Comparison of ENCODE assay signal across 1 cellular context in genomic region chr20:49185071-49185757, GRCh38.
TF ChIP-seq lines count a peak whose summit lies in the region.

No MANE protein-coding gene starts in this region.

TF ChIP-seq in HepG2, 621 proteins besides CTCF, POLR2A, EP300 and RAD21 (continued from another document and continues in another):
- TF ChIP-seq AHDC1 (CRISPR knock-in tag; IDR thresholded peaks at IDR 0.05; ENCODE audit: borderline replicate concordance) (peak; percentile 67; the same call in 1 of the 2 replicates), KLF12 (CRISPR knock-in tag; IDR thresholded peaks at IDR 0.05; ENCODE audit: borderline replicate concordance) (peak; percentile 51; the same call in 1 of the 2 replicates), NR2F6 (IDR thresholded peaks at IDR 0.05) (no peak), NR2F6 (CRISPR knock-in tag; IDR thresholded peaks at IDR 0.05) (0 out of 2 replicates have a peak, but pooled peaks have one; percentile 32), SAP130 (CRISPR knock-in tag; IDR thresholded peaks at IDR 0.05; ENCODE audit: low read depth) (peak; percentile 93), TAF1 (CRISPR knock-in tag; IDR thresholded peaks at IDR 0.05) (no peak), NR3C1 (CRISPR knock-in tag; IDR thresholded peaks at IDR 0.05) (no peak), ZNF282 (IDR thresholded peaks at IDR 0.05; ENCODE audit: partially characterized antibody) (no peak), ZNF646 (CRISPR knock-in tag; IDR thresholded peaks at IDR 0.05) (peak; percentile 68; the same call in 1 of the 2 replicates), BCL6 (CRISPR knock-in tag; IDR thresholded peaks at IDR 0.05) (peak; percentile 54), ATF7-NPFF (CRISPR knock-in tag; IDR thresholded peaks at IDR 0.05; ENCODE audit: low read depth) (no peak), RBFOX2 (IDR thresholded peaks at IDR 0.05; ENCODE audit: low read depth, low read length) (peak; percentile 48; the same call in 1 of the 2 replicates), ARID5B (CRISPR knock-in tag; IDR thresholded peaks at IDR 0.05) (peak; percentile 88), NCOA1 (CRISPR knock-in tag; IDR thresholded peaks at IDR 0.05) (no peak), ZNF740 (CRISPR knock-in tag; IDR thresholded peaks at IDR 0.05) (0 out of 2 replicates have a peak, but pooled peaks have one; percentile 6), ISX (CRISPR knock-in tag; conservative IDR thresholded peaks at IDR 0.05) (peak; percentile 81), RFX5 (IDR thresholded peaks at IDR 0.05; ENCODE audit: low read depth, low read length) (no peak), PHF5A (CRISPR knock-in tag; IDR thresholded peaks at IDR 0.05; ENCODE audit: low read depth, unreplicated experiment) (no peak), POLR2AphosphoS5 (IDR thresholded peaks at IDR 0.05; ENCODE audit: low read depth, low read length) (peak; percentile 21; the same call in 1 of the 2 replicates), PRDM4 (CRISPR knock-in tag; IDR thresholded peaks at IDR 0.05; ENCODE audit: borderline replicate concordance) (no peak), HNF1A (IDR thresholded peaks at IDR 0.05; ENCODE audit: low read depth) (peak; percentile 98), HNF1A (CRISPR knock-in tag; IDR thresholded peaks at IDR 0.05; ENCODE audit: borderline replicate concordance) (peak; percentile 98), E2F5 (CRISPR knock-in tag; conservative IDR thresholded peaks at IDR 0.05) (no peak), HNF4G (IDR thresholded peaks at IDR 0.05; ENCODE audit: borderline replicate concordance, low read depth, low read length) (no peak), HNF4G (CRISPR knock-in tag; IDR thresholded peaks at IDR 0.05; ENCODE audit: borderline replicate concordance, low read depth) (no peak), BRCA1 (CRISPR knock-in tag; IDR thresholded peaks at IDR 0.05) (peak; percentile 87), HNF4A (CRISPR knock-in tag; IDR thresholded peaks at IDR 0.05) (0 out of 2 replicates have a peak, but pooled peaks have one; percentile 3), MEF2D (CRISPR knock-in tag; IDR thresholded peaks at IDR 0.05) (no peak), NR2F2 (IDR thresholded peaks at IDR 0.05; ENCODE audit: borderline replicate concordance, low read depth) (no peak), DRAP1 (CRISPR knock-in tag; IDR thresholded peaks at IDR 0.05) (peak; percentile 34), SIX1 (CRISPR knock-in tag; IDR thresholded peaks at IDR 0.05; ENCODE audit: borderline replicate concordance) (0 out of 2 replicates have a peak, but pooled peaks have one; percentile 14)
